In genomic region chr2:206378835-206379234, GRCh38 we compare ENCODE assay signal across 1 cellular context.
TF ChIP-seq lines count a peak whose summit lies in the region.

No MANE protein-coding gene starts in this region.

TF ChIP-seq in GM23338, 12 proteins besides CTCF, POLR2A, EP300 and RAD21 (continued from another document):
- TF ChIP-seq ZNF462 (CRISPR knock-in tag; IDR thresholded peaks at IDR 0.05) = no peak
TF ChIP-seq in GM23338: peak in this region for 0.
